In genomic region chr1:164824542-164824941, GRCh38 we compare ENCODE assay signal across 23 cellular contexts.
A peak's percentile ranks its signal among the peaks of the same experiment; 100 is the strongest.
DNase-seq lines count a peak whose midpoint lies in the region; ATAC-seq and TF ChIP-seq lines count a peak whose summit lies in the region.
"Had no signal": no experiment of that assay in that cellular context is flagged by ENCODE, and none has a peak within 500 bp of the region (broad histone marks: within the 10 kb centered on the region; RNA-seq: fewer than 3 reads in every experiment).

No MANE protein-coding gene starts in this region.

- no peaks in the 10 kb centered on the region; the same call in 1 of the 2 replicates for H3K9me1 ChIP-seq in IMR-90 (ENCODE audit: insufficient read depth, low read length)

- no TSS peak for BruUV-seq in IMR-90 (replicated peaks; lab: Mats Ljungman, UMichigan)

- H3K4me1 ChIP-seq in IMR-90 (ENCODE audit: control insufficient read depth, insufficient read depth, low read length) (peaks cover 5% of the 10 kb centered on the region), esophagus muscularis mucosa (peaks cover 24 to 62% (median 60%) of the 10 kb centered on the region in 4 donors), lower lobe of right lung (no peaks in the 10 kb centered on the region), skeletal muscle tissue (ENCODE audit: control insufficient read depth in 3 of 3, insufficient read depth in 3 of 3, low read length in 3 of 3) (peaks cover 11 to 21% (median 15%) of the 10 kb centered on the region in 3 donors)
- H3K4me1 ChIP-seq: A549, body of pancreas had no signal

- TF ChIP-seq RAD21 in IMR-90 (IDR thresholded peaks at IDR 0.05; ENCODE audit: low read length): no peak

- H4K5ac ChIP-seq in IMR-90 (ENCODE audit: low read depth, low read length): no peak overlapping the region

- intact Hi-C loops in IMR-90 (cut with micrococcal nuclease): no loop called here
- intact Hi-C loops in esophagus muscularis mucosa (cut with DNase I): loop anchor here (5.0 to 10.0 kb wide), 2 partner anchors 48 to 250 kb away; no protein-coding TSS in a partner anchor
- intact Hi-C loops in lower lobe of right lung (cut with DNase I): no loop called here

- no peak overlapping the region for H2BK5ac ChIP-seq in IMR-90 (ENCODE audit: low read depth, low read length, poor library complexity, severe bottlenecking)

- no peak for TF ChIP-seq CTCF in IMR-90 (conservative IDR thresholded peaks at IDR 0.05; ENCODE audit: low read depth, low read length)
- no peak for TF ChIP-seq CTCF in esophagus muscularis mucosa (IDR thresholded peaks at IDR 0.05)
- no peak for TF ChIP-seq CTCF in lower lobe of right lung (IDR thresholded peaks at IDR 0.05)

- H3K9ac ChIP-seq in IMR-90 (ENCODE audit: low read depth, low read length): no peak overlapping the region
- H3K9ac ChIP-seq in skeletal muscle tissue (ENCODE audit: low read depth in 1 of 3, low read length in 3 of 3): peak overlapping the region in 2 of 3 donors; percentile 40 to 54

- H3K18ac ChIP-seq in IMR-90 (ENCODE audit: low read depth, low read length): peak overlapping the region; percentile 47; the same call in 1 of the 2 replicates

- H3K4ac ChIP-seq in IMR-90 (ENCODE audit: low read depth, low read length): no peak overlapping the region

- H3K4me3 Mint-ChIP-seq in activated T-cell treated with anti-CD3 and anti-CD28 coated beads, Interleukin-2, amount 50 U/mL, for 72 hours: no peak overlapping the region
- H3K4me3 Mint-ChIP-seq: activated CD4-positive, alpha-beta memory T cell treated with anti-CD3 and anti-CD28 coated beads for 36 hours; activated T-helper 1 cell treated with anti-CD3 and anti-CD28 coated beads, Interleukin-12 subunit alpha, Interleukin-12 subunit beta, Interleukin-2, Interleukin-4 antibody, amounts not matched to agents 30 ng/mL and 10 ng/mL and 1 ng/mL, durations not matched to agents 14 hours and 24 hours and 36 hours; CD4-positive, CD25-positive, alpha-beta regulatory T cell had no signal

- DNase-seq in IMR-90 (no peak), esophagus muscularis mucosa (ENCODE audit: extremely low spot score) (no peak), lower lobe of right lung (no peak), DMS53 treated with DMSO at 0.1 percent for 48 hours (lab: John Stamatoyannopoulos, UW; ENCODE audit: unreplicated experiment) (no peak), anterior cingulate cortex (lab: John Stamatoyannopoulos, UW) (no peak), UCSD-AML1 (lab: John Stamatoyannopoulos, UW; ENCODE audit: unreplicated experiment) (no peak)
- DNase-seq in activated T-cell treated with anti-CD3 and anti-CD28 coated beads, Interleukin-2, amount 50 U/mL, for 72 hours: no peak
- DNase-seq: activated CD4-positive, alpha-beta memory T cell treated with anti-CD3 and anti-CD28 coated beads for 36 hours; activated CD4-positive, alpha-beta T cell treated with anti-CD3 and anti-CD28 coated beads for 1 hour; activated naive CD4-positive, alpha-beta T cell treated with Interleukin-2 at 50 U/mL for 16 hours; AML-193; CD4-positive, CD25-positive, alpha-beta regulatory T cell; dorsolateral prefrontal cortex; GOT3; NCI-H524 treated with DMSO at 0.1 percent for 48 hours; SHP77 treated with DMSO at 0.1 percent for 48 hours; stimulated activated naive CD4-positive, alpha-beta T cell had no signal

- H4K8ac ChIP-seq in IMR-90 (ENCODE audit: low read depth in 2 of 2, low read length in 2 of 2): no peak overlapping the region

- H3K36me3 ChIP-seq in IMR-90 (ENCODE audit: control insufficient read depth, insufficient read depth, low read length) (peaks cover 29% of the 10 kb centered on the region), esophagus muscularis mucosa (peaks cover 15 to 41% (median 21%) of the 10 kb centered on the region in 4 donors), lower lobe of right lung (peaks cover 20% of the 10 kb centered on the region), skeletal muscle tissue (ENCODE audit: control insufficient read depth in 3 of 3, insufficient read depth in 3 of 3, low read length in 3 of 3) (peaks cover 11 to 17% (median 14%) of the 10 kb centered on the region in 3 donors)

- no peak overlapping the region for H3K27ac Mint-ChIP-seq in activated T-cell treated with anti-CD3 and anti-CD28 coated beads, Interleukin-2, amount 50 U/mL, for 72 hours
- H3K27ac Mint-ChIP-seq: activated CD4-positive, alpha-beta memory T cell treated with anti-CD3 and anti-CD28 coated beads for 36 hours; activated T-helper 1 cell treated with anti-CD3 and anti-CD28 coated beads, Interleukin-12 subunit alpha, Interleukin-12 subunit beta, Interleukin-2, Interleukin-4 antibody, amounts not matched to agents 30 ng/mL and 10 ng/mL and 1 ng/mL, durations not matched to agents 14 hours and 24 hours and 36 hours had no signal

- H3K27me3 ChIP-seq in IMR-90 (ENCODE audit: control insufficient read depth, insufficient read depth, low read length): no peaks in the 10 kb centered on the region
- no peaks in the 10 kb centered on the region for H3K27me3 ChIP-seq in esophagus muscularis mucosa
- no peaks in the 10 kb centered on the region for H3K27me3 ChIP-seq in lower lobe of right lung (ENCODE audit: low read depth)
- H3K27me3 ChIP-seq in skeletal muscle tissue (ENCODE audit: control insufficient read depth in 3 of 3, insufficient read depth in 3 of 3, low read length in 3 of 3): no peaks in the 10 kb centered on the region
- H3K27me3 ChIP-seq: body of pancreas, dorsolateral prefrontal cortex had no signal

- no peaks in the 10 kb centered on the region for H3K9me3 ChIP-seq in IMR-90 (ENCODE audit: control insufficient read depth, insufficient read depth, low read length)
- H3K9me3 ChIP-seq in esophagus muscularis mucosa: no peaks in the 10 kb centered on the region
- no peaks in the 10 kb centered on the region for H3K9me3 ChIP-seq in lower lobe of right lung
- no peaks in the 10 kb centered on the region for H3K9me3 ChIP-seq in skeletal muscle tissue (ENCODE audit: control insufficient read depth in 3 of 3, low read length in 3 of 3)
- H3K9me3 ChIP-seq: A549, body of pancreas had no signal

- H3K27ac ChIP-seq in IMR-90 (ENCODE audit: insufficient read depth, low read length) (no peak overlapping the region), esophagus muscularis mucosa (replicated peaks in 1 of 4) (peak overlapping the region; percentile 76 to 82 (median 79)), lower lobe of right lung (peak overlapping the region; percentile 1), skeletal muscle tissue (ENCODE audit: low read depth, low read length) (peak overlapping the region; percentile 61)
- H3K27ac ChIP-seq: A549, body of pancreas had no signal

- no peaks in the 10 kb centered on the region for H3K36me3 Mint-ChIP-seq in activated T-cell treated with anti-CD3 and anti-CD28 coated beads, Interleukin-2, amount 50 U/mL, for 72 hours (ENCODE audit: insufficient read depth in 2 of 2)
- H3K36me3 Mint-ChIP-seq: activated CD4-positive, alpha-beta memory T cell treated with anti-CD3 and anti-CD28 coated beads for 36 hours; CD4-positive, CD25-positive, alpha-beta regulatory T cell had no signal

- no peaks in the 10 kb centered on the region for H3K4me1 Mint-ChIP-seq in activated T-cell treated with anti-CD3 and anti-CD28 coated beads, Interleukin-2, amount 50 U/mL, for 72 hours (ENCODE audit: low read depth)
- H3K4me1 Mint-ChIP-seq: CD4-positive, CD25-positive, alpha-beta regulatory T cell had no signal

- CTCF ChIA-PET in IMR-90 (lab: Yijun Ruan, JAX): interaction anchor here (1.2 kb wide), 1 partner anchor 264 kb away, joined by 4 read pairs; no protein-coding TSS in a partner anchor

- H4K91ac ChIP-seq in IMR-90 (ENCODE audit: insufficient read depth, low read depth, low read length): no peak overlapping the region

- H2BK120ac ChIP-seq in IMR-90 (ENCODE audit: low read depth, low read length): no peak overlapping the region

- H2AK9ac ChIP-seq in IMR-90 (replicated peaks; ENCODE audit: low read depth, low read length, poor library complexity): no peak overlapping the region

- in situ Hi-C loops in IMR-90 (cut with MboI; ENCODE audit: low sequenced_read_pairs): no loop called here

- no peak for TF ChIP-seq EP300 in esophagus muscularis mucosa (IDR thresholded peaks at IDR 0.05)

- no peak overlapping the region for H2AFZ ChIP-seq in IMR-90 (replicated peaks; ENCODE audit: low read length, poor library complexity)

- no peaks in the 10 kb centered on the region for H3K79me1 ChIP-seq in IMR-90 (ENCODE audit: low read depth in 1 of 2, low read length in 2 of 2)

- ATAC-seq in IMR-90 (ENCODE audit: low read depth) (no peak), lower lobe of right lung (no peak)
- no peak for ATAC-seq in activated T-cell treated with anti-CD3 and anti-CD28 coated beads, Interleukin-2, amount 50 U/mL, for 72 hours (replicated peaks in 1 of 2)
- ATAC-seq: A549, left colon had no signal

- no peak overlapping the region for H2BK20ac ChIP-seq in IMR-90 (ENCODE audit: low read depth, low read length)

- no peak overlapping the region for H3K14ac ChIP-seq in IMR-90 (replicated peaks; ENCODE audit: low read depth, low read length)

- no peak overlapping the region for H3K4me2 ChIP-seq in IMR-90 (ENCODE audit: low read depth, low read length)
- H3K4me2 ChIP-seq: A549 had no signal

- H3K23ac ChIP-seq in IMR-90 (ENCODE audit: low read depth, low read length): no peak overlapping the region

- POLR2A ChIA-PET in IMR-90 (lab: Charles Lee; ENCODE audit: unreplicated experiment): no interaction called here

- H3K56ac ChIP-seq in IMR-90 (ENCODE audit: extremely low read depth, insufficient read depth, low read length): no peak overlapping the region

- H3K9me3 Mint-ChIP-seq in activated T-cell treated with anti-CD3 and anti-CD28 coated beads, Interleukin-2, amount 50 U/mL, for 72 hours: peaks cover 2 to 5% of the 10 kb centered on the region in 2 donors
- H3K9me3 Mint-ChIP-seq: activated T-helper 1 cell treated with anti-CD3 and anti-CD28 coated beads, Interleukin-12 subunit alpha, Interleukin-12 subunit beta, Interleukin-2, Interleukin-4 antibody, amounts not matched to agents 30 ng/mL and 10 ng/mL and 1 ng/mL, durations not matched to agents 14 hours and 24 hours and 36 hours had no signal

- H3K27me3 Mint-ChIP-seq in activated T-cell treated with anti-CD3 and anti-CD28 coated beads, Interleukin-2, amount 50 U/mL, for 72 hours (ENCODE audit: low read depth): no peaks in the 10 kb centered on the region
- H3K27me3 Mint-ChIP-seq: activated CD4-positive, alpha-beta memory T cell treated with anti-CD3 and anti-CD28 coated beads for 36 hours; CD4-positive, CD25-positive, alpha-beta regulatory T cell; progenitor cell of endocrine pancreas had no signal

- no peaks in the 10 kb centered on the region for H4K20me1 ChIP-seq in IMR-90 (ENCODE audit: insufficient read depth, low read length)

- H3K4me3 ChIP-seq in IMR-90 (ENCODE audit: insufficient read depth, low read depth, low read length): no peak overlapping the region
- H3K4me3 ChIP-seq in esophagus muscularis mucosa: no peak overlapping the region
- H3K4me3 ChIP-seq in lower lobe of right lung: no peak overlapping the region
- peak overlapping the region in 1 of 3 donors; percentile 1 for H3K4me3 ChIP-seq in skeletal muscle tissue (ENCODE audit: low read length in 3 of 3)
- H3K4me3 ChIP-seq: A549, body of pancreas, dorsolateral prefrontal cortex had no signal

- no peak overlapping the region for H2AK5ac ChIP-seq in IMR-90 (ENCODE audit: low read depth, low read length)

- no peak for TF ChIP-seq POLR2A in IMR-90 (IDR thresholded peaks at IDR 0.05; ENCODE audit: low read depth, low read length)
- no peak for TF ChIP-seq POLR2A in esophagus muscularis mucosa (IDR thresholded peaks at IDR 0.05; ENCODE audit: low read depth)

- no peak overlapping the region for H2BK15ac ChIP-seq in IMR-90 (ENCODE audit: low read depth, low read length)

- dilution Hi-C loops in IMR-90 (cut with HindIII; ENCODE audit: low sequenced_read_pairs, unreplicated experiment): no loop called here
